Comparison of ENCODE assay signal across 20 cellular contexts in the genomic region with DNA sequence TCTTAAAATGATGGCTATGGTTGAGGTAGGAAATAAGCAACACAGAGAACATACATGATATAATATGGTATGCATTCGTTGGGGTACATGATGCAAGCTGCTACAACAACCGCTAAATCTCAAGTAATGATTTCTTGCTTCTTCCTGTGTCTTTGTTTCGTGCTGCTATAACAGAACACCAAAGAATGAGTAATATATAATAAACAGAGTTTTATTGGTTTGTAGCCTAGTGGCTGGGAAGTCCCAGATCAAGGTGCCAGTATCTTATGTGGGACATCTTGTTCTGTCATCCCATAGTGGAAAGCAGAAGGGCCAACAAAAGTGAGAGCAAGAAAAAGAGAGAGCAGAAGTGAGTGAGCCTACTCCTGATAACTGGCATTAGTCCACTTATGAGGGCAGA.
"Had no signal": no experiment of that assay in that cellular context is flagged by ENCODE, and none has a peak within 500 bp of the region (broad histone marks: within the 10 kb centered on the region; RNA-seq: fewer than 3 reads in every experiment).

No MANE protein-coding gene starts in this region.

- H3K36me3 ChIP-seq: left lung, prostate gland, upper lobe of left lung, WERI-Rb-1 had no signal

- ATAC-seq: activated CD8-positive, alpha-beta memory T cell treated with anti-CD3 and anti-CD28 coated beads, Interleukin-2, amount 10 ng/mL, durations not matched to agents 7 days and 5 days; activated CD8-positive, alpha-beta T cell treated with anti-CD3 and anti-CD28 coated beads for 36 hours; left lung; natural killer cell treated with Interleukin-12 subunit alpha and Interleukin-12 subunit beta and Interleukin-15 and Interleukin-18, amount 100 ng/mL, for 72 hours; stimulated activated naive B cell treated with anti-CD40 and anti-IgM and Interleukin-4, amounts not matched to agents 10 μg/mL and 1 μg/mL and 100 μg/mL, for 72 hours; T-cell had no signal

- H3K27ac ChIP-seq: left lung, prostate gland, testis, upper lobe of left lung, WERI-Rb-1 had no signal

- DNase-seq: activated CD4-positive, alpha-beta T cell treated with anti-CD3 and anti-CD28 coated beads, Interleukin-2, amount 10 ng/mL, durations not matched to agents 7 days and 5 days; activated CD4-positive, CD25-positive, alpha-beta regulatory T cell treated with anti-CD3 and anti-CD28 coated beads, Interleukin-2, amount 50 U/mL, for 72 hours; activated CD8-positive, alpha-beta memory T cell treated with anti-CD3 and anti-CD28 coated beads, Interleukin-2, amount 10 ng/mL, durations not matched to agents 7 days and 5 days; activated CD8-positive, alpha-beta T cell treated with anti-CD3 and anti-CD28 coated beads for 36 hours; activated effector memory CD4-positive, alpha-beta T cell treated with anti-CD3 and anti-CD28 coated beads, Interleukin-2, amount 50 U/mL, for 16 hours; activated naive CD4-positive, alpha-beta T cell treated with anti-CD3 and anti-CD28 coated beads, Interleukin-2, amount 10 ng/mL, durations not matched to agents 7 days and 5 days; activated T-cell treated with anti-CD3 and anti-CD28 coated beads for 4 hours; kidney; left lung; stimulated activated CD4-positive, alpha-beta T cell treated with anti-CD3 and anti-CD28 coated beads, Interleukin-2, amount 100 ng/mL, for 48 hours; stimulated activated CD8-positive, alpha-beta memory T cell treated with anti-CD3 and anti-CD28 coated beads, Interleukin-4, amount 100 ng/mL, for 48 hours; stimulated activated naive B cell treated with anti-CD40 and anti-IgM and Interleukin-4, amounts not matched to agents 10 μg/mL and 1 μg/mL and 100 μg/mL, for 72 hours; T-cell; testis; upper lobe of left lung; WERI-Rb-1 had no signal

- H3K4me1 ChIP-seq: left lung, prostate gland, upper lobe of left lung had no signal

- H3K9me3 ChIP-seq: prostate gland, testis, upper lobe of left lung had no signal

- H3K27me3 ChIP-seq: left lung, testis, upper lobe of left lung had no signal

- H3K4me3 ChIP-seq: coronary artery, left lung, lung, prostate gland, testis, upper lobe of left lung had no signal
